ENCODE assay signal across 8 cellular contexts in genomic region chr14:93332853-93333630, GRCh38. TPM values are rescaled to one million over a fixed set of nuclear protein-coding genes. Genes with fewer than 3 reads are reported as not detected.
DNase-seq lines count a peak whose midpoint lies in the region; ATAC-seq and TF ChIP-seq lines count a peak whose summit lies in the region.

A gene with protein sequence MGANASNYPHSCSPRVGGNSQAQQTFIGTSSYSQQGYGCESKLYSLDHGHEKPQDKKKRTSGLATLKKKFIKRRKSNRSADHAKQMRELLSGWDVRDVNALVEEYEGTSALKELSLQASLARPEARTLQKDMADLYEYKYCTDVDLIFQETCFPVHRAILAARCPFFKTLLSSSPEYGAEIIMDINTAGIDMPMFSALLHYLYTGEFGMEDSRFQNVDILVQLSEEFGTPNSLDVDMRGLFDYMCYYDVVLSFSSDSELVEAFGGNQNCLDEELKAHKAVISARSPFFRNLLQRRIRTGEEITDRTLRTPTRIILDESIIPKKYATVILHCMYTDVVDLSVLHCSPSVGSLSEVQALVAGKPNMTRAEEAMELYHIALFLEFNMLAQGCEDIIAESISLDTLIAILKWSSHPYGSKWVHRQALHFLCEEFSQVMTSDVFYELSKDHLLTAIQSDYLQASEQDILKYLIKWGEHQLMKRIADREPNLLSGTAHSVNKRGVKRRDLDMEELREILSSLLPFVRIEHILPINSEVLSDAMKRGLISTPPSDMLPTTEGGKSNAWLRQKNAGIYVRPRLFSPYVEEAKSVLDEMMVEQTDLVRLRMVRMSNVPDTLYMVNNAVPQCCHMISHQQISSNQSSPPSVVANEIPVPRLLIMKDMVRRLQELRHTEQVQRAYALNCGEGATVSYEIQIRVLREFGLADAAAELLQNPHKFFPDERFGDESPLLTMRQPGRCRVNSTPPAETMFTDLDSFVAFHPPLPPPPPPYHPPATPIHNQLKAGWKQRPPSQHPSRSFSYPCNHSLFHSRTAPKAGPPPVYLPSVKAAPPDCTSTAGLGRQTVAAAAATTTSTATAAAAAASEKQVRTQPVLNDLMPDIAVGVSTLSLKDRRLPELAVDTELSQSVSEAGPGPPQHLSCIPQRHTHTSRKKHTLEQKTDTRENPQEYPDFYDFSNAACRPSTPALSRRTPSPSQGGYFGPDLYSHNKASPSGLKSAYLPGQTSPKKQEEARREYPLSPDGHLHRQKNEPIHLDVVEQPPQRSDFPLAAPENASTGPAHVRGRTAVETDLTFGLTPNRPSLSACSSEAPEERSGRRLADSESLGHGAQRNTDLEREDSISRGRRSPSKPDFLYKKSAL (minus strand): TSS chr14:93333036. CDS start chr14:93296051, 36,985 bp downstream.

- peak within 1 kb of the TSS; percentile 92 for H3K27ac Mint-ChIP-seq in CD4-positive, alpha-beta T cell
- H3K27ac Mint-ChIP-seq in activated CD4-positive, alpha-beta memory T cell treated with anti-CD3 and anti-CD28 coated beads for 36 hours, result peak within 1 kb of the TSS; percentile 83

- peak; percentile 94 for ATAC-seq in CD4-positive, alpha-beta T cell (ENCODE audit: poor library complexity)
- ATAC-seq in GM19452 (IDR thresholded peaks at IDR 0.05; ENCODE audit: unreplicated experiment) (peak; percentile 77), right lobe of liver (peak; percentile 92 to 96 (median 94))

- intact Hi-C loops in CD4-positive, alpha-beta T cell (cut with DNase I, micrococcal nuclease), result loop anchor here (1.0 to 5.0 kb wide), 8 partner anchors 126 to 844 kb away; partner anchors contain the start of genes GON7 (in 2 of the 2), UBR7 (in 2 of the 2), DDX24 (in 1 of the 2) and GOLGA5 (in 1 of the 2)
- intact Hi-C loops in activated CD4-positive, alpha-beta memory T cell treated with anti-CD3 and anti-CD28 coated beads for 36 hours (cut with micrococcal nuclease), result loop anchor here (2.0 to 10.0 kb wide), 3 partner anchors 126 to 842 kb away; partner anchors contain the start of genes GON7, ITPK1, PPP4R4 and UBR7
- intact Hi-C loops in right lobe of liver (cut with DNase I), result no loop called here

- no peaks in the 10 kb centered on the region for H3K36me3 ChIP-seq in right lobe of liver

- CTCF ChIA-PET in CD4-positive, alpha-beta T cell (lab: Charles Lee), result interaction anchor here (1.5 kb wide), 1 partner anchor 220 kb away, joined by 4 read pairs; no protein-coding TSS in a partner anchor
- CTCF ChIA-PET in activated CD4-positive, alpha-beta memory T cell treated with anti-CD3 and anti-CD28 coated beads for 36 hours (lab: Charles Lee), result no interaction called here

- under 1% methylated on average over 33 of the region's 74 CpGs for WGBS in right lobe of liver (ENCODE audit: insufficient coverage, low coverage, low lambda C conversion rate, missing lambda C conversion rate)

- peak; percentile 88 to 95 (median 90) for DNase-seq in CD4-positive, alpha-beta T cell
- DNase-seq in HK-2 (ENCODE audit: unreplicated experiment), result peak; percentile 95
- DNase-seq in NCI-H82 treated with DMSO at 0.1 percent for 48 hours (lab: John Stamatoyannopoulos, UW; ENCODE audit: unreplicated experiment), result peak; percentile 58
- DNase-seq in activated CD4-positive, alpha-beta memory T cell treated with anti-CD3 and anti-CD28 coated beads for 36 hours, result peak; percentile 96
- DNase-seq in dermis microvascular lymphatic vessel endothelial cell (ENCODE audit: low read depth in 2 of 2), result peak; percentile 91 to 96
- DNase-seq in right lobe of liver, result peak; percentile 96 to 97 (median 96)
- peak; percentile 95 for DNase-seq in stimulated activated CD4-positive, alpha-beta T cell treated with anti-CD3 and anti-CD28 coated beads, Interleukin-4, amount 100 ng/mL, for 24 hours

- H3K27ac ChIP-seq in CD4-positive, alpha-beta T cell (ENCODE audit: low read depth, low read length), result peak within 1 kb of the TSS; percentile 73
- H3K27ac ChIP-seq in right lobe of liver, result peak within 1 kb of the TSS; percentile 92 to 96 (median 93)

- peak within 1 kb of the TSS; percentile 83 to 88 (median 88) for H3K4me3 ChIP-seq in right lobe of liver

- no peak for TF ChIP-seq CTCF in CD4-positive, alpha-beta T cell (IDR thresholded peaks at IDR 0.05)
- TF ChIP-seq CTCF in right lobe of liver (IDR thresholded peaks at IDR 0.05), result peak in 3 of 4 donors; percentile 12 to 32 (median 17)

- no peaks in the 10 kb centered on the region for H3K9me3 ChIP-seq in CD4-positive, alpha-beta T cell (ENCODE audit: control insufficient read depth, low read length)
- H3K9me3 ChIP-seq in right lobe of liver, result no peaks in the 10 kb centered on the region

- no peaks in the 10 kb centered on the region for H3K27me3 Mint-ChIP-seq in CD4-positive, alpha-beta T cell
- H3K27me3 Mint-ChIP-seq in activated CD4-positive, alpha-beta memory T cell treated with anti-CD3 and anti-CD28 coated beads for 36 hours, result no peaks in the 10 kb centered on the region

- H3K27me3 ChIP-seq in CD4-positive, alpha-beta T cell (ENCODE audit: control insufficient read depth, insufficient read depth, low read length), result no peaks in the 10 kb centered on the region
- H3K27me3 ChIP-seq in right lobe of liver, result no peaks in the 10 kb centered on the region

- peak within 1 kb of the TSS; percentile 97 for H3K4me3 Mint-ChIP-seq in CD4-positive, alpha-beta T cell
- H3K4me3 Mint-ChIP-seq in activated CD4-positive, alpha-beta memory T cell treated with anti-CD3 and anti-CD28 coated beads for 36 hours, result peak within 1 kb of the TSS; percentile 83

- POLR2A ChIA-PET in CD4-positive, alpha-beta T cell (lab: Charles Lee), result no interaction called here
- POLR2A ChIA-PET in activated CD4-positive, alpha-beta memory T cell treated with anti-CD3 and anti-CD28 coated beads for 36 hours (lab: Charles Lee), result no interaction called here

- H3K9me3 Mint-ChIP-seq in CD4-positive, alpha-beta T cell, result no peaks in the 10 kb centered on the region
- peaks cover 5% of the 10 kb centered on the region for H3K9me3 Mint-ChIP-seq in activated CD4-positive, alpha-beta memory T cell treated with anti-CD3 and anti-CD28 coated beads for 36 hours

- H3K4me1 Mint-ChIP-seq in CD4-positive, alpha-beta T cell (ENCODE audit: low read depth), result peaks cover 58% of the 10 kb centered on the region
- H3K4me1 Mint-ChIP-seq in activated CD4-positive, alpha-beta memory T cell treated with anti-CD3 and anti-CD28 coated beads for 36 hours (ENCODE audit: low read depth), result peaks cover 43% of the 10 kb centered on the region

- H3K4me1 ChIP-seq in right lobe of liver, result peaks cover 0 to 35% (median 6%) of the 10 kb centered on the region in 4 donors

- TF ChIP-seq POLR2A in right lobe of liver (IDR thresholded peaks at IDR 0.05), result peak; percentile 74

- peaks cover 14% of the 10 kb centered on the region for H3K36me3 Mint-ChIP-seq in CD4-positive, alpha-beta T cell (ENCODE audit: low read depth)
- no peaks in the 10 kb centered on the region for H3K36me3 Mint-ChIP-seq in activated CD4-positive, alpha-beta memory T cell treated with anti-CD3 and anti-CD28 coated beads for 36 hours

RNA-seq across cellular contexts. Expression of the gene that starts here (rescaled TPM):
- total RNA-seq in CD4-positive, alpha-beta T cell, result 10 to 100 TPM; 12.5 to 12.6 TPM
- 1 to 10 TPM; 7.7 to 9.9 TPM for total RNA-seq in activated CD4-positive, alpha-beta memory T cell treated with anti-CD3 and anti-CD28 coated beads for 36 hours
- total RNA-seq in dermis microvascular lymphatic vessel endothelial cell (18.1 and 26.4 TPM in 2 replicates), right lobe of liver (10 to 100 TPM in 4 of 6 experiments, 1 to 10 TPM in 2; 8.1 to 14.3 (median 11.0) TPM)

Comparison
In these comparisons a context has a peak if more than half of its experiments do, and no peak if none do; other contexts are left out.
1. Peak in every context shown above with its lines: DNase-seq, ATAC-seq, H3K4me3 ChIP-seq and H3K27ac ChIP-seq.
2. intact Hi-C loops: an anchor here in CD4-positive, alpha-beta T cell (1.0 to 5.0 kb wide) and activated CD4-positive, alpha-beta memory T cell treated with anti-CD3 and anti-CD28 coated beads for 36 hours (2.0 to 10.0 kb wide); none called in right lobe of liver.